In the genomic region with DNA sequence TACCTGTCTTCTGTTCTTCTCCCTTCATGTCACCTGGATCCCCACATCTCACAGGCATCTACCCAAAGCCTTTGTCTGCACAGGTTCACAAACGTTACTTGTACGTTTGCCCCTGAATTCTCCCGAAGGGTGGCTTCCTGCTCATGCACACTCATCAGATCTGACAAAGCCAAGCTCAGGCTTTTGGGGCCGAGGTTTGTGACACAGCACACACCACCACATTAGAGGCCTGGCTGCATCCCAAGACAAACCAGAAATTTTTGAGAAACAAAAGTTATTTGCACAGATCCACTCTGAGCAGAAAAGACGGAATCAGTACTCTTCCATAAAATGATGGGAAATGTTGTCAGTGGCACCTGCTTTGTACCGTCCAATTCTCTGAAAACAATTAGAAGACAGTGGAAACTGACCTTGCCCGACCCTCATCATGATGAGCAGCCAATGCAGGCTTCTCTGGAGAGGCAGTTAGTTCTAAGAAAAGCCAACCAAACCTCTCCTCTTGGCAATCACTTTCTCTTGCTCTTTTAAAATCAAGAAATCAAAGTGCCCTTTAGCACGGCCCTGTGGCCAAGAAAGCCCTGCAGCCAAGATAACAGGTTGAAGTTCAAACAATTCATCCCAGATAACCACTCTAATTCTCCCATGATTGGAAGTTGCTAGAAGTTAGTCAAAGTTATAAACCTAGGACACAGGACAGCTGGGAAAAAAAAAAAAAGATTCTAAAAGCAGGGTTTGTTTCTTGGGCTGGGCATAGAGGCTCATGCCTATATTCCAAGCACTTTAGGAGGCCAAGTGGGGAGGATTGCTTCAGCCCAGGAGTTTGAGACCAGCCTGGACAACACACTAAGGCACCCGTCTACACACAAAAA, we compare ENCODE assay signal across 10 cellular contexts. TPM values are rescaled to one million over a fixed set of nuclear protein-coding genes. Genes with fewer than 3 reads are reported as not detected.
DNase-seq lines count a peak whose midpoint lies in the region; ATAC-seq and TF ChIP-seq lines count a peak whose summit lies in the region.
"Had no signal": no experiment of that assay in that cellular context is flagged by ENCODE, and none has a peak within 500 bp of the region (broad histone marks: within the 10 kb centered on the region; RNA-seq: fewer than 3 reads in every experiment).

No MANE protein-coding gene starts in this region.

- H3K27ac ChIP-seq in mucosa of rectum (ENCODE audit: low read depth in 2 of 2, low read length in 2 of 2) (peak overlapping the region; percentile 69 to 72), thyroid gland (peak overlapping the region; percentile 63 to 77 (median 71)), lower lobe of right lung (no peak overlapping the region)

- H3K4me1 ChIP-seq in mucosa of rectum (ENCODE audit: control insufficient read depth in 2 of 2, insufficient read depth in 2 of 2, low read length in 2 of 2) (peaks cover 21 to 39% of the 10 kb centered on the region in 2 donors), thyroid gland (peaks cover 31 to 46% of the 10 kb centered on the region in 2 donors), lower lobe of right lung (peaks cover 34% of the 10 kb centered on the region), BE2C (peaks cover 28% of the 10 kb centered on the region)

- no peak overlapping the region for H3K4me3 Mint-ChIP-seq in activated CD8-positive, alpha-beta memory T cell treated with anti-CD3 and anti-CD28 coated beads, Interleukin-2, amount 10 ng/mL, durations not matched to agents 7 days and 5 days

- H3K27me3 ChIP-seq in mucosa of rectum (ENCODE audit: control insufficient read depth in 2 of 2, insufficient read depth in 2 of 2, low read length in 2 of 2) (no peaks in the 10 kb centered on the region), thyroid gland (no peaks in the 10 kb centered on the region), lower lobe of right lung (ENCODE audit: low read depth) (no peaks in the 10 kb centered on the region), BE2C (no peaks in the 10 kb centered on the region)

- H3K4me1 Mint-ChIP-seq in activated CD8-positive, alpha-beta memory T cell treated with anti-CD3 and anti-CD28 coated beads, Interleukin-2, amount 10 ng/mL, durations not matched to agents 7 days and 5 days: peaks cover 25% of the 10 kb centered on the region

- H3K9me3 Mint-ChIP-seq in activated CD8-positive, alpha-beta memory T cell treated with anti-CD3 and anti-CD28 coated beads, Interleukin-2, amount 10 ng/mL, durations not matched to agents 7 days and 5 days (ENCODE audit: low read depth): no peaks in the 10 kb centered on the region

- no peak for ATAC-seq in activated CD8-positive, alpha-beta memory T cell treated with anti-CD3 and anti-CD28 coated beads, Interleukin-2, amount 10 ng/mL, durations not matched to agents 7 days and 5 days
- ATAC-seq in HG03565 (IDR thresholded peaks at IDR 0.05; ENCODE audit: unreplicated experiment) (no peak), lower lobe of right lung (no peak)
- ATAC-seq: esophagus mucosa had no signal

- TF ChIP-seq CTCF in thyroid gland (IDR thresholded peaks at IDR 0.05) (peak in 1 of 6 experiments; percentile 4), lower lobe of right lung (IDR thresholded peaks at IDR 0.05) (no peak), BE2C (IDR thresholded peaks at IDR 0.05; ENCODE audit: low read depth, low read length) (no peak)

- no peaks in the 10 kb centered on the region for H3K9me3 ChIP-seq in mucosa of rectum (ENCODE audit: control insufficient read depth in 2 of 2, low read length in 2 of 2)
- H3K9me3 ChIP-seq in thyroid gland: no peaks in the 10 kb centered on the region
- no peaks in the 10 kb centered on the region for H3K9me3 ChIP-seq in lower lobe of right lung
- no peaks in the 10 kb centered on the region; the same call in 1 of the 2 replicates for H3K9me3 ChIP-seq in BE2C

- TF ChIP-seq POLR2A in thyroid gland (IDR thresholded peaks at IDR 0.05): no peak

- intact Hi-C loops in thyroid gland (cut with DNase I) (no loop called here), lower lobe of right lung (cut with DNase I) (no loop called here)

- DNase-seq in activated CD8-positive, alpha-beta memory T cell treated with anti-CD3 and anti-CD28 coated beads, Interleukin-2, amount 10 ng/mL, durations not matched to agents 7 days and 5 days: peak; percentile 46
- DNase-seq in activated CD8-positive, alpha-beta memory T cell treated with anti-CD3 and anti-CD28 coated beads for 24 hours: no peak
- DNase-seq in astrocyte of the hippocampus (ENCODE audit: low read depth, low spot score) (peak; percentile 74), thyroid gland (peak; percentile 25 to 26), lower lobe of right lung (no peak), BE2C (no peak)

- no peak overlapping the region for H3K27ac Mint-ChIP-seq in activated CD8-positive, alpha-beta memory T cell treated with anti-CD3 and anti-CD28 coated beads, Interleukin-2, amount 10 ng/mL, durations not matched to agents 7 days and 5 days

- H3K4me3 ChIP-seq in mucosa of rectum (ENCODE audit: low read length in 2 of 2) (peak overlapping the region in 1 of 2 donors; percentile 53), thyroid gland (replicated peaks in 1 of 3) (no peak overlapping the region), lower lobe of right lung (no peak overlapping the region), BE2C (ENCODE audit: low read depth, low read length) (no peak overlapping the region)

- H3K36me3 Mint-ChIP-seq in activated CD8-positive, alpha-beta memory T cell treated with anti-CD3 and anti-CD28 coated beads, Interleukin-2, amount 10 ng/mL, durations not matched to agents 7 days and 5 days: no peaks in the 10 kb centered on the region
- H3K36me3 Mint-ChIP-seq: IgD-negative memory B cell had no signal

- WGBS in thyroid gland, 2 donors: 37 to 52% methylated on average over 9 of the region's 9 CpGs

- H3K9ac ChIP-seq in mucosa of rectum (ENCODE audit: low read depth in 1 of 2, low read length in 2 of 2): peak overlapping the region in 1 of 2 donors; percentile 36

- H3K36me3 ChIP-seq in mucosa of rectum (ENCODE audit: control insufficient read depth in 2 of 2, insufficient read depth in 2 of 2, low read length in 2 of 2) (no peaks in the 10 kb centered on the region), thyroid gland (no peaks in the 10 kb centered on the region), lower lobe of right lung (no peaks in the 10 kb centered on the region), BE2C (no peaks in the 10 kb centered on the region)

- H3K27me3 Mint-ChIP-seq in activated CD8-positive, alpha-beta memory T cell treated with anti-CD3 and anti-CD28 coated beads, Interleukin-2, amount 10 ng/mL, durations not matched to agents 7 days and 5 days: peaks cover 41% of the 10 kb centered on the region
- H3K27me3 Mint-ChIP-seq: IgD-negative memory B cell had no signal

- CTCF ChIA-PET in activated CD8-positive, alpha-beta memory T cell treated with anti-CD3 and anti-CD28 coated beads, Interleukin-2, amount 10 ng/mL, durations not matched to agents 7 days and 5 days (lab: Charles Lee): interaction anchor here (0.7 to 1.8 kb wide), 3 partner anchors 13 to 58 kb away, joined by 3 to 6 read pairs (median 3); no protein-coding TSS in a partner anchor

RNA-seq across cellular contexts. Expression of gene SVIL, which starts 13.6 kb away (rescaled TPM):
- 1 to 10 TPM; 1.0 to 3.7 TPM for total RNA-seq in activated CD8-positive, alpha-beta memory T cell treated with anti-CD3 and anti-CD28 coated beads, Interleukin-2, amount 10 ng/mL, durations not matched to agents 7 days and 5 days
- total RNA-seq in thyroid gland (100 to 1,000 TPM in 2 of 4 donors, 10 to 100 TPM in 2; 59.9 to 211 (median 134) TPM), lower lobe of right lung (118 TPM)
- polyA plus RNA-seq in BE2C (2012; ENCODE audit: insufficient read depth, insufficient read length, low read depth): 16.1 TPM

Comparison
In these comparisons a context has a peak if more than half of its experiments do, and no peak if none do; other contexts are left out.
1. DNase-seq: peak in activated CD8-positive, alpha-beta memory T cell treated with anti-CD3 and anti-CD28 coated beads, Interleukin-2, amount 10 ng/mL, durations not matched to agents 7 days and 5 days (single experiment), astrocyte of the hippocampus (single experiment) and thyroid gland (2 of 2); none in activated CD8-positive, alpha-beta memory T cell treated with anti-CD3 and anti-CD28 coated beads for 24 hours (single experiment), lower lobe of right lung (single experiment) and BE2C (single experiment).
2. RNA of gene SVIL, which starts 13.6 kb away (total RNA-seq): 59.9 to 211 TPM in thyroid gland and 118 TPM in lower lobe of right lung (single experiment); 1.0 to 3.7 TPM in activated CD8-positive, alpha-beta memory T cell treated with anti-CD3 and anti-CD28 coated beads, Interleukin-2, amount 10 ng/mL, durations not matched to agents 7 days and 5 days; every median in the first group is over 10 times any median in the second.